Comparison of ENCODE assay signal across 19 cellular contexts in genomic region chr7:7428806-7429205, GRCh38.
DNase-seq lines count a peak whose midpoint lies in the region; ATAC-seq and TF ChIP-seq lines count a peak whose summit lies in the region.
"Had no signal": no experiment of that assay in that cellular context is flagged by ENCODE, and none has a peak within 500 bp of the region (broad histone marks: within the 10 kb centered on the region; RNA-seq: fewer than 3 reads in every experiment).

No MANE protein-coding gene starts in this region.

- ATAC-seq in HG02610 (IDR thresholded peaks at IDR 0.05; ENCODE audit: unreplicated experiment): no peak
- ATAC-seq: effector memory CD8-positive, alpha-beta T cell; naive thymus-derived CD4-positive, alpha-beta T cell; stimulated activated naive CD8-positive, alpha-beta T cell treated with anti-CD3 and anti-CD28 coated beads, Interleukin-15, Interleukin-2, amounts not matched to agents 100 U/mL and 50 U/mL, for 24 hours had no signal

- H3K4me3 ChIP-seq in AG04450 (ENCODE audit: low read depth, low read length) (no peak overlapping the region), HFF-Myc (replicated peaks; ENCODE audit: low read depth, low read length) (no peak overlapping the region), tibial artery (no peak overlapping the region)
- H3K4me3 ChIP-seq: lung had no signal

- POLR2A ChIA-PET in AG04450 (lab: Yijun Ruan, JAX): interaction anchor here (1.2 kb wide), 1 partner anchor 10 kb away, joined by 7 read pairs; no protein-coding TSS in a partner anchor

- peak; percentile 34 for DNase-seq in AG04450 (ENCODE audit: low read depth, low spot score)
- peak; percentile 97 for DNase-seq in HFF-Myc (ENCODE audit: extremely low read depth, low read depth)
- DNase-seq in brain pericyte (ENCODE audit: low read depth, low spot score): peak; percentile 59
- peak; percentile 72 for DNase-seq in myocyte (ENCODE audit: low read depth)
- no peak for DNase-seq in tibial artery
- DNase-seq in posterior cingulate gyrus: no peak
- DNase-seq in cardiac septum (ENCODE audit: low spot score): no peak
- DNase-seq: activated CD4-positive, alpha-beta memory T cell treated with anti-CD3 and anti-CD28 coated beads for 36 hours; activated T-cell treated with anti-CD3 and anti-CD28 coated beads, Interleukin-2, amount 50 U/mL, for 24 hours; central memory CD4-positive, alpha-beta T cell; effector memory CD8-positive, alpha-beta T cell; GDM1; H7; naive thymus-derived CD4-positive, alpha-beta T cell; NCI-H2081; stimulated activated naive CD8-positive, alpha-beta T cell treated with anti-CD3 and anti-CD28 coated beads, Interleukin-15, Interleukin-2, amounts not matched to agents 100 U/mL and 50 U/mL, for 24 hours had no signal

- H3K9me3 ChIP-seq in AG04450 (ENCODE audit: control insufficient read depth, insufficient read depth, low read length) (no peaks in the 10 kb centered on the region), tibial artery (no peaks in the 10 kb centered on the region)

- H3K27me3 ChIP-seq in AG04450 (ENCODE audit: control insufficient read depth, insufficient read depth, low read length) (no peaks in the 10 kb centered on the region), tibial artery (no peaks in the 10 kb centered on the region)

- TF ChIP-seq CTCF in AG04450 (IDR thresholded peaks at IDR 0.05; ENCODE audit: low read depth, low read length): no peak
- no peak for TF ChIP-seq CTCF in HFF-Myc (IDR thresholded peaks at IDR 0.05; ENCODE audit: low read depth, low read length, missing control alignments)
- no peak for TF ChIP-seq CTCF in tibial artery (IDR thresholded peaks at IDR 0.05)

- intact Hi-C loops in tibial artery (cut with DNase I; ENCODE audit: low total_unique reads): loop anchor here (5.0 kb wide), 1 partner anchor 788 kb away; no protein-coding TSS in a partner anchor
- intact Hi-C loops in posterior cingulate gyrus (cut with DNase I): loop anchor here (10.0 kb wide), 1 partner anchor 866 kb away; no protein-coding TSS in a partner anchor
- intact Hi-C loops in cardiac septum (cut with DNase I): loop anchor here (10.0 kb wide), 1 partner anchor 324 kb away; no protein-coding TSS in a partner anchor

- H3K27ac ChIP-seq in AG04450 (ENCODE audit: low read depth, low read length) (no peak overlapping the region), tibial artery (no peak overlapping the region)
- H3K27ac ChIP-seq: VCaP had no signal

- H3K4me1 ChIP-seq in tibial artery: no peaks in the 10 kb centered on the region

- CTCF ChIA-PET in AG04450 (lab: Charles Lee): interaction anchor here (9.0 kb wide), 1 partner anchor 113 kb away, joined by 125 read pairs; no protein-coding TSS in a partner anchor

- no peaks in the 10 kb centered on the region for H3K36me3 ChIP-seq in tibial artery

Comparison
In these comparisons a context has a peak if more than half of its experiments do, and no peak if none do; other contexts are left out.
1. DNase-seq: peak in AG04450 (single experiment), HFF-Myc (single experiment), brain pericyte (single experiment) and myocyte (single experiment); none in tibial artery (0 of 2), posterior cingulate gyrus (0 of 10) and cardiac septum (single experiment).